ENCODE assay signal across 15 cellular contexts in genomic region chr15:53910236-53910849, GRCh38.
A peak's percentile ranks its signal among the peaks of the same experiment; 100 is the strongest.
DNase-seq lines count a peak whose midpoint lies in the region; ATAC-seq, FAIRE-seq and TF ChIP-seq lines count a peak whose summit lies in the region.
"Had no signal": no experiment of that assay in that cellular context is flagged by ENCODE, and none has a peak within 500 bp of the region (broad histone marks: within the 10 kb centered on the region; RNA-seq: fewer than 3 reads in every experiment).

No MANE protein-coding gene starts in this region.

- peak; percentile 36 for DNase-seq in NCI-H345 (lab: John Stamatoyannopoulos, UW)
- DNase-seq in NCI-H345 treated with DMSO at 0.1 percent for 48 hours (lab: John Stamatoyannopoulos, UW; ENCODE audit: unreplicated experiment) = no peak
- peak; percentile 89 for DNase-seq in bronchial epithelial cell (ENCODE audit: low read depth)
- no peak for DNase-seq in lower lobe of right lung
- DNase-seq in upper lobe of right lung = no peak
- DNase-seq in brain microvascular endothelial cell = no peak
- DNase-seq: activated T-cell treated with anti-CD3 and anti-CD28 coated beads, Interleukin-2, amount 50 U/mL, for 24 hours; CD4-positive, alpha-beta memory T cell; H7; midbrain; MV-4-11; nucleus accumbens had no signal

- ATAC-seq in lower lobe of right lung = peak; percentile 65 to 77
- peak; percentile 67 for ATAC-seq in upper lobe of right lung
- ATAC-seq in HG03439 (IDR thresholded peaks at IDR 0.05; ENCODE audit: unreplicated experiment) = no peak
- ATAC-seq in HG03457 (IDR thresholded peaks at IDR 0.05; ENCODE audit: unreplicated experiment) = no peak

- H3K9me3 ChIP-seq in lower lobe of right lung (no peaks in the 10 kb centered on the region), upper lobe of right lung (no peaks in the 10 kb centered on the region)

- peak; percentile 50 for FAIRE-seq in bronchial epithelial cell (lab: Jason Lieb, UNC)
- FAIRE-seq: G401.6 had no signal

- H3K27ac ChIP-seq in lower lobe of right lung (peak overlapping the region; percentile 6), upper lobe of right lung (no peak overlapping the region), brain microvascular endothelial cell (no peak overlapping the region)

- H3K27me3 ChIP-seq in bronchial epithelial cell (ENCODE audit: control insufficient read depth, insufficient read depth, low read length) (no peaks in the 10 kb centered on the region), lower lobe of right lung (ENCODE audit: low read depth) (no peaks in the 10 kb centered on the region), upper lobe of right lung (no peaks in the 10 kb centered on the region), brain microvascular endothelial cell (replicated peaks) (no peaks in the 10 kb centered on the region)

- no peak for TF ChIP-seq CTCF in bronchial epithelial cell (IDR thresholded peaks at IDR 0.05; ENCODE audit: insufficient read depth, low read length, severe bottlenecking)
- TF ChIP-seq CTCF in lower lobe of right lung (IDR thresholded peaks at IDR 0.05) = no peak
- no peak for TF ChIP-seq CTCF in upper lobe of right lung (IDR thresholded peaks at IDR 0.05)
- no peak for TF ChIP-seq CTCF in brain microvascular endothelial cell (IDR thresholded peaks at IDR 0.05; ENCODE audit: low read depth, low read length, missing control alignments)

- H3K4me1 ChIP-seq in lower lobe of right lung (no peaks in the 10 kb centered on the region), upper lobe of right lung (no peaks in the 10 kb centered on the region)

- H3K36me3 ChIP-seq in bronchial epithelial cell (ENCODE audit: control insufficient read depth, insufficient read depth, low read length) (no peaks in the 10 kb centered on the region), lower lobe of right lung (no peaks in the 10 kb centered on the region), upper lobe of right lung (no peaks in the 10 kb centered on the region), brain microvascular endothelial cell (replicated peaks) (no peaks in the 10 kb centered on the region)

- H3K4me3 ChIP-seq in bronchial epithelial cell (ENCODE audit: low read depth, low read length) (no peak overlapping the region), lower lobe of right lung (peak overlapping the region; percentile 1), upper lobe of right lung (no peak overlapping the region), brain microvascular endothelial cell (ENCODE audit: low read depth, low read length) (no peak overlapping the region)

- in situ Hi-C loops in brain microvascular endothelial cell (cut with HindIII; ENCODE audit: low pct_ligation_motif_present, low sequenced_read_pairs) = no loop called here

- intact Hi-C loops in lower lobe of right lung (cut with DNase I) = no loop called here
- intact Hi-C loops in upper lobe of right lung (cut with DNase I) = no loop called here

Comparison
In these comparisons a context has a peak if more than half of its experiments do, and no peak if none do; other contexts are left out.
1. DNase-seq: peak in NCI-H345 (single experiment) and bronchial epithelial cell (single experiment); none in NCI-H345 treated with DMSO at 0.1 percent for 48 hours (single experiment), lower lobe of right lung (single experiment), upper lobe of right lung (single experiment) and brain microvascular endothelial cell (single experiment).
2. ATAC-seq: peak in lower lobe of right lung (2 of 2) and upper lobe of right lung (single experiment); none in HG03439 (single experiment) and HG03457 (single experiment).